In genomic region chr18:77100751-77101355, GRCh38 we compare ENCODE assay signal across 1 cellular context.
TF ChIP-seq lines count a peak whose summit lies in the region.

No MANE protein-coding gene starts in this region.

TF ChIP-seq in GM12878, 131 proteins besides CTCF, POLR2A, EP300 and RAD21 (continued from another document):
- TF ChIP-seq RUNX3 (IDR thresholded peaks at IDR 0.05; ENCODE audit: low read length) = peak; percentile 16; the same call in 1 of the 2 replicates
